15 cellular contexts compared by ENCODE assay signal in genomic region chr1:30724175-30724574, GRCh38. TPM values are rescaled to one million over a fixed set of nuclear protein-coding genes. Genes with fewer than 3 reads are reported as not detected.
DNase-seq lines count a peak whose midpoint lies in the region; ATAC-seq, FAIRE-seq and TF ChIP-seq lines count a peak whose summit lies in the region.
"Had no signal": no experiment of that assay in that cellular context is flagged by ENCODE, and none has a peak within 500 bp of the region (broad histone marks: within the 10 kb centered on the region; RNA-seq: fewer than 3 reads in every experiment).

No MANE protein-coding gene starts in this region.

- TF ChIP-seq CTCF in HFF-Myc (IDR thresholded peaks at IDR 0.05; ENCODE audit: low read depth, low read length, missing control alignments) (peak; percentile 24), astrocyte of the cerebellum (IDR thresholded peaks at IDR 0.05; ENCODE audit: low read depth, low read length, missing control alignments) (peak; percentile 17), neural crest cell (conservative IDR thresholded peaks at IDR 0.05) (peak; percentile 26)

- H3K4me3 ChIP-seq in HFF-Myc (replicated peaks; ENCODE audit: low read depth, low read length), result no peak overlapping the region
- no peak overlapping the region for H3K4me3 ChIP-seq in astrocyte of the cerebellum (ENCODE audit: low read depth, low read length)
- H3K4me3 ChIP-seq: spleen, transverse colon had no signal

- H3K27ac Mint-ChIP-seq in neural crest cell (ENCODE audit: unreplicated experiment), result no peak overlapping the region

- in situ Hi-C loops in astrocyte of the cerebellum (cut with HindIII; ENCODE audit: low sequenced_read_pairs), result loop anchor here (5.0 kb wide), 1 partner anchor 188 kb away; no protein-coding TSS in a partner anchor

- no peaks in the 10 kb centered on the region for H3K36me3 Mint-ChIP-seq in neural crest cell (ENCODE audit: low read depth)

- no peaks in the 10 kb centered on the region for H3K27me3 Mint-ChIP-seq in neural crest cell (ENCODE audit: low read depth)

- ATAC-seq in HG03025 (IDR thresholded peaks at IDR 0.05; ENCODE audit: low FRiP score, unreplicated experiment), result no peak

- FAIRE-seq in H54 (lab: Jason Lieb, UNC), result no peak

- no peak for TF ChIP-seq POLR2A in H54 (IDR thresholded peaks at IDR 0.05; ENCODE audit: low read depth, low read length)

- DNase-seq in DMS53 (lab: John Stamatoyannopoulos, UW) (peak; percentile 25), DMS53 treated with DMSO at 0.1 percent for 48 hours (lab: John Stamatoyannopoulos, UW; ENCODE audit: unreplicated experiment) (no peak), HFF-Myc (ENCODE audit: extremely low read depth, low read depth) (no peak), astrocyte of the cerebellum (ENCODE audit: low read depth) (no peak), neural crest cell (ENCODE audit: low read depth, low spot score) (no peak), H54 (ENCODE audit: insufficient read length, low spot score) (no peak), NCI-H748 treated with DMSO at 0.1 percent for 48 hours (lab: John Stamatoyannopoulos, UW) (no peak)
- DNase-seq: activated CD4-positive, alpha-beta T cell treated with anti-CD3 and anti-CD28 coated beads, Interleukin-2, amount 50 U/mL, for 1 hour; foreskin melanocyte; NCI-H1417; spleen; transverse colon had no signal

- H3K4me1 Mint-ChIP-seq in neural crest cell, result peaks cover 39% of the 10 kb centered on the region

- no peaks in the 10 kb centered on the region for H3K9me3 Mint-ChIP-seq in neural crest cell
- H3K9me3 Mint-ChIP-seq: nephron had no signal

- H3K4me3 Mint-ChIP-seq in neural crest cell, result no peak overlapping the region
- H3K4me3 Mint-ChIP-seq: nephron had no signal

RNA-seq across cellular contexts. Expression of gene MATN1, which starts 0.8 kb away (rescaled TPM):
- total RNA-seq in neural crest cell, result 0.32 and 0.54 TPM in 2 replicates
- total RNA-seq: A172, transverse colon had no signal

RNA-seq across cellular contexts. Expression of gene LAPTM5, which starts 33.4 kb away (rescaled TPM):
- total RNA-seq in neural crest cell, result 1.0 and 1.5 TPM in 2 replicates
- total RNA-seq: A172 had no signal
